Comparison of ENCODE assay signal across 12 cellular contexts in genomic region chr9:133032171-133032570, GRCh38. TPM values are rescaled to one million over a fixed set of nuclear protein-coding genes. Genes with fewer than 3 reads are reported as not detected.
A peak's percentile ranks its signal among the peaks of the same experiment; 100 is the strongest.
DNase-seq lines count a peak whose midpoint lies in the region; ATAC-seq and TF ChIP-seq lines count a peak whose summit lies in the region.
"Had no signal": no experiment of that assay in that cellular context is flagged by ENCODE, and none has a peak within 500 bp of the region (broad histone marks: within the 10 kb centered on the region; RNA-seq: fewer than 3 reads in every experiment).

No MANE protein-coding gene starts in this region.

- no peak for TF ChIP-seq CTCF in WTC11 (IDR thresholded peaks at IDR 0.05)
- TF ChIP-seq CTCF in glutamatergic neuron (IDR thresholded peaks at IDR 0.05; ENCODE audit: partially characterized antibody, unreplicated experiment) = no peak

- no peak overlapping the region for H3K4me3 ChIP-seq in SJCRH30

- H3K4me1 Mint-ChIP-seq in WTC11 (peaks cover 17% of the 10 kb centered on the region), glutamatergic neuron (ENCODE audit: low read depth, unreplicated experiment) (peaks cover 11% of the 10 kb centered on the region)
- H3K4me1 Mint-ChIP-seq in stimulated activated naive B cell treated with anti-CD40 and anti-IgM and Interleukin-4, amounts not matched to agents 10 μg/mL and 1 μg/mL and 100 μg/mL, for 72 hours = peaks cover 34 to 54% of the 10 kb centered on the region in 2 donors

- no peak overlapping the region for H3K27ac ChIP-seq in SJCRH30

- no peak for ATAC-seq in WTC11
- ATAC-seq in stimulated activated naive B cell treated with anti-CD40 and anti-IgM and Interleukin-4, amounts not matched to agents 10 μg/mL and 1 μg/mL and 100 μg/mL, for 72 hours (replicated peaks) = no peak
- ATAC-seq: Panc1 had no signal

- H3K36me3 Mint-ChIP-seq in WTC11 (peaks cover 8% of the 10 kb centered on the region), glutamatergic neuron (ENCODE audit: unreplicated experiment) (peaks cover 20% of the 10 kb centered on the region)
- peaks cover 16 to 21% of the 10 kb centered on the region in 2 donors for H3K36me3 Mint-ChIP-seq in stimulated activated naive B cell treated with anti-CD40 and anti-IgM and Interleukin-4, amounts not matched to agents 10 μg/mL and 1 μg/mL and 100 μg/mL, for 72 hours

- 0 out of 2 replicates have a peak, but pooled peaks cover under 1% of the 10 kb centered on the region for H3K27me3 Mint-ChIP-seq in WTC11 (ENCODE audit: low read depth)
- no peaks in the 10 kb centered on the region for H3K27me3 Mint-ChIP-seq in glutamatergic neuron (ENCODE audit: unreplicated experiment)
- H3K27me3 Mint-ChIP-seq in stimulated activated naive B cell treated with anti-CD40 and anti-IgM and Interleukin-4, amounts not matched to agents 10 μg/mL and 1 μg/mL and 100 μg/mL, for 72 hours = no peaks in the 10 kb centered on the region

- H3K36me3 ChIP-seq in SJCRH30 = peaks cover 8% of the 10 kb centered on the region

- POLR2A ChIA-PET in WTC11 (lab: Charles Lee) = no interaction called here

- H3K27ac Mint-ChIP-seq in WTC11 (0 out of 2 replicates have a peak overlapping the region, but pooled peaks have one; percentile 41), glutamatergic neuron (ENCODE audit: unreplicated experiment) (no peak overlapping the region)
- no peak overlapping the region for H3K27ac Mint-ChIP-seq in stimulated activated naive B cell treated with anti-CD40 and anti-IgM and Interleukin-4, amounts not matched to agents 10 μg/mL and 1 μg/mL and 100 μg/mL, for 72 hours

- H3K4me3 Mint-ChIP-seq in WTC11 (peak overlapping the region; percentile 99), glutamatergic neuron (ENCODE audit: unreplicated experiment) (peak overlapping the region; percentile 98)
- peak overlapping the region; percentile 90 to 99 for H3K4me3 Mint-ChIP-seq in stimulated activated naive B cell treated with anti-CD40 and anti-IgM and Interleukin-4, amounts not matched to agents 10 μg/mL and 1 μg/mL and 100 μg/mL, for 72 hours

- DNase-seq in activated effector memory CD4-positive, alpha-beta T cell treated with anti-CD3 and anti-CD28 coated beads, Interleukin-2, amount 50 U/mL, for 16 hours = peak; percentile 37
- no peak for DNase-seq in activated effector memory CD4-positive, alpha-beta T cell treated with Interleukin-2 at 50 U/mL for 16 hours
- DNase-seq in WTC11 (ENCODE audit: low spot score) (no peak), glutamatergic neuron (no peak), hepatic stellate cell (ENCODE audit: low spot score) (no peak), CD1c-positive myeloid dendritic cell (ENCODE audit: extremely low spot score) (no peak), SJCRH30 (no peak)
- no peak for DNase-seq in stimulated activated naive B cell treated with anti-CD40 and anti-IgM and Interleukin-4, amounts not matched to agents 10 μg/mL and 1 μg/mL and 100 μg/mL, for 72 hours
- DNase-seq: activated CD8-positive, alpha-beta memory T cell treated with anti-CD3 and anti-CD28 coated beads, Interleukin-2, amount 50 U/mL, for 48 hours; C1 segment of cervical spinal cord had no signal

- H3K9me3 Mint-ChIP-seq in WTC11 (no peaks in the 10 kb centered on the region), glutamatergic neuron (ENCODE audit: unreplicated experiment) (peaks cover 12% of the 10 kb centered on the region)
- H3K9me3 Mint-ChIP-seq in stimulated activated naive B cell treated with anti-CD40 and anti-IgM and Interleukin-4, amounts not matched to agents 10 μg/mL and 1 μg/mL and 100 μg/mL, for 72 hours = peaks cover 0 to 4% of the 10 kb centered on the region in 2 donors

- H3K4me1 ChIP-seq in SJCRH30 = no peaks in the 10 kb centered on the region

- no peaks in the 10 kb centered on the region for H3K27me3 ChIP-seq in SJCRH30

- no peaks in the 10 kb centered on the region for H3K9me3 ChIP-seq in SJCRH30 (replicated peaks)

- CTCF ChIA-PET in WTC11 (lab: Charles Lee) = interaction anchor here (1.5 to 5.8 kb wide), 3 partner anchors 9 to 112 kb away, joined by 3 to 63 read pairs (median 47); no protein-coding TSS in a partner anchor

TF ChIP-seq in WTC11, 78 proteins besides CTCF, POLR2A, EP300 and RAD21:
- TF ChIP-seq E2F4 (CRISPR knock-in tag; IDR thresholded peaks at IDR 0.05; ENCODE audit: borderline replicate concordance, low read depth) = no peak
- TF ChIP-seq ATF2 (CRISPR knock-in tag; IDR thresholded peaks at IDR 0.05; ENCODE audit: borderline replicate concordance, low read depth) = no peak
- TF ChIP-seq IRF2 (CRISPR knock-in tag; IDR thresholded peaks at IDR 0.05; ENCODE audit: borderline replicate concordance, low read depth) = no peak
- no peak for TF ChIP-seq ZNF416 (CRISPR knock-in tag; IDR thresholded peaks at IDR 0.05)
- TF ChIP-seq NR3C1 (CRISPR knock-in tag; conservative IDR thresholded peaks at IDR 0.05; ENCODE audit: low read depth) = no peak
- no peak for TF ChIP-seq TP53 (CRISPR knock-in tag; IDR thresholded peaks at IDR 0.05)
- TF ChIP-seq CBFB (CRISPR knock-in tag; IDR thresholded peaks at IDR 0.05; ENCODE audit: low read depth) = no peak
- TF ChIP-seq JUN (CRISPR knock-in tag; IDR thresholded peaks at IDR 0.05) = no peak

RNA-seq across cellular contexts. Expression of gene GTF3C5, which starts 1.4 kb away (rescaled TPM):
- total RNA-seq in WTC11 (2021) = 86.6 to 104 TPM (median 87.6 TPM) in 3 replicates
- total RNA-seq in glutamatergic neuron (ENCODE audit: unreplicated experiment) = 95.2 TPM
- total RNA-seq in SJCRH30 (2014; rRNA removed; shearing (Covaris generic)) = 87.6 and 89.5 TPM in 2 replicates

RNA-seq across cellular contexts. Expression of gene CEL, which starts 29.6 kb away (rescaled TPM):
- total RNA-seq in WTC11 (2021) = 6.6 to 10.4 TPM (median 8.1 TPM) in 3 replicates
- total RNA-seq in glutamatergic neuron (ENCODE audit: unreplicated experiment) = 3.8 TPM
- 0.53 and 0.71 TPM in 2 replicates for total RNA-seq in SJCRH30 (2014; rRNA removed; shearing (Covaris generic))

RNA-seq across cellular contexts. Expression of gene GFI1B, which starts 53.7 kb away (rescaled TPM):
- 0.41 to 0.78 TPM (median 0.77 TPM) in 3 replicates for total RNA-seq in WTC11 (2021)
- not detected for total RNA-seq in glutamatergic neuron (ENCODE audit: unreplicated experiment)
- 0.13 and 0.53 TPM in 2 replicates for total RNA-seq in SJCRH30 (2014; rRNA removed; shearing (Covaris generic))
- total RNA-seq: myocyte had no signal
